Comparison of ENCODE assay signal across 9 cellular contexts in the genomic region with DNA sequence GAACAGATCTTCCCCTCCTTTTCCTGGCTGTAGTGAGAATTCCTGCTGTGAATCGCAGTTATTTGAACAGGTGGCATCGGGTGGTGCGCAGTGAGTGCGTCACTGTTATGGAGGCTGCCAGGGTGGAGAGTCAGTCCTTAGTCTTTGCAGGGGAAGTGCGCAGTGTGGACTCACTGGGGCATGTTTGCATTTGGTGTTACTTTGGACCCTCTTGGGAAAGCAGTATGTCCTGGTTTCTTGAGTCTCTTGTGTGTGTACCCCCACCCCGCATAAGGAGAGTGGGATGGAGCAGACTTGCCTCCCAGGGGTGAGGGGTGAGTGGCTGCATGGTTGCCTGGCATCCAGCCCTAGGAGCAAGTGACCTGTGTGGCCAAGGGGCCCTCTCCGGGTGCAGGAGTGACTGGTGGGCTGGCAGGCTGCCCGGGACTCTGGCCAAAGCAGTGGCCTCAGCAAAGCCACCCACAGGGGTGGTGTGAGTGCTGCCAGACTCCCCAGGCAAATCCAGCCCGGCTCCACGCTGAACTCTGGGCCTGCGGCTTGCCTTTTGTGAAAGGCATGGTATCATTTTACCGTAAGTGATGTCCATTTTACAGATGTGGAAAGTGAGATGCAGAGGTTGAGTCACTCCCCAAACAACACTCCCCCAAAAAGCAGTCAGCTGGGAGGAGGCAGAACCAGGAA. TPM values are rescaled to one million over a fixed set of nuclear protein-coding genes. Genes with fewer than 3 reads are reported as not detected.
DNase-seq lines count a peak whose midpoint lies in the region; ATAC-seq and TF ChIP-seq lines count a peak whose summit lies in the region.
"Had no signal": no experiment of that assay in that cellular context is flagged by ENCODE, and none has a peak within 500 bp of the region (broad histone marks: within the 10 kb centered on the region; RNA-seq: fewer than 3 reads in every experiment).

No MANE protein-coding gene starts in this region.

- H3K27me3 ChIP-seq in AG04450 (ENCODE audit: control insufficient read depth, insufficient read depth, low read length): no peaks in the 10 kb centered on the region
- H3K27me3 ChIP-seq: BLaER1 treated with 17β-estradiol and CSF1 and Interleukin-3, amounts not matched to agents 10 nM and 100 nM had no signal

- peaks cover 6% of the 10 kb centered on the region for H3K36me3 ChIP-seq in mucosa of descending colon (ENCODE audit: low read depth)

- H3K27ac Mint-ChIP-seq in chondrocyte (ENCODE audit: unreplicated experiment): peak overlapping the region; percentile 82

- peaks cover 4% of the 10 kb centered on the region for H3K4me1 ChIP-seq in mucosa of descending colon (ENCODE audit: low read depth)

- peak overlapping the region; percentile 52 for H3K27ac ChIP-seq in AG04450 (ENCODE audit: low read depth, low read length)
- H3K27ac ChIP-seq: BLaER1 treated with 17β-estradiol and CSF1 and Interleukin-3, amounts not matched to agents 10 nM and 100 nM had no signal

- peak; percentile 33 for DNase-seq in AG04450 (ENCODE audit: low read depth, low spot score)
- peak; percentile 78 for DNase-seq in NCI-H2029 treated with DMSO at 0.1 percent for 48 hours (lab: John Stamatoyannopoulos, UW)
- peak; percentile 95 for DNase-seq in chondrocyte (ENCODE audit: low spot score)
- no peak for DNase-seq in mucosa of descending colon
- DNase-seq in NOMO-1 treated with dmso at 0.1 percent for 144 hours (lab: John Stamatoyannopoulos, UW; ENCODE audit: unreplicated experiment): no peak
- no peak for DNase-seq in dedifferentiated amniotic fluid mesenchymal stem cell (ENCODE audit: extremely low spot score)
- DNase-seq in stimulated activated naive CD4-positive, alpha-beta T cell treated with Interleukin-2 at 50 U/mL for 16 hours (lab: John Stamatoyannopoulos, UW): no peak

- no peaks in the 10 kb centered on the region for H3K9me3 Mint-ChIP-seq in chondrocyte (ENCODE audit: low read depth)

- peaks cover 65% of the 10 kb centered on the region for H3K4me1 Mint-ChIP-seq in chondrocyte (ENCODE audit: low read depth)

- peak; percentile 71 for ATAC-seq in mucosa of descending colon
- no peak for ATAC-seq in GM19351 (IDR thresholded peaks at IDR 0.05; ENCODE audit: unreplicated experiment)

- H3K4me3 Mint-ChIP-seq in chondrocyte (ENCODE audit: unreplicated experiment): no peak overlapping the region

- no peaks in the 10 kb centered on the region for H3K27me3 Mint-ChIP-seq in chondrocyte (ENCODE audit: low read depth)

- POLR2A ChIA-PET in AG04450 (lab: Yijun Ruan, JAX): no interaction called here

- peaks cover 22% of the 10 kb centered on the region for H3K36me3 Mint-ChIP-seq in chondrocyte (ENCODE audit: low read depth)

- H3K4me3 ChIP-seq in AG04450 (ENCODE audit: low read depth, low read length) (no peak overlapping the region), mucosa of descending colon (no peak overlapping the region)
- H3K4me3 ChIP-seq: BLaER1 treated with 17β-estradiol and CSF1 and Interleukin-3, amounts not matched to agents 10 nM and 100 nM had no signal

- TF ChIP-seq CTCF in AG04450 (IDR thresholded peaks at IDR 0.05; ENCODE audit: low read depth, low read length) (no peak), chondrocyte (IDR thresholded peaks at IDR 0.05) (no peak), mucosa of descending colon (IDR thresholded peaks at IDR 0.05) (no peak)

- H3K9me3 ChIP-seq in AG04450 (ENCODE audit: control insufficient read depth, insufficient read depth, low read length) (no peaks in the 10 kb centered on the region), mucosa of descending colon (no peaks in the 10 kb centered on the region)

- intact Hi-C loops in mucosa of descending colon (cut with DNase I, micrococcal nuclease): loop anchor here in 1 of 2 donors (10.0 kb wide), 1 partner anchor 160 kb away; a partner anchor contains a TSS

- CTCF ChIA-PET in AG04450 (lab: Charles Lee): interaction anchor here (0.6 to 2.3 kb wide), 5 partner anchors 13 to 202 kb away, joined by 3 to 5 read pairs (median 3); a partner anchor contains a TSS

RNA-seq across cellular contexts. Expression of a gene that starts 46.4 kb away (rescaled TPM):
- not detected in 2 replicates for polyA plus RNA-seq in AG04450 (2011; rRNA removed)
- polyA minus RNA-seq in AG04450 (2011; rRNA and poly(A)+ RNA removed): not detected in 2 replicates
- not detected in 3 replicates for total RNA-seq in chondrocyte
- 1 to 10 TPM; 3.3 to 9.6 (median 9.0) TPM for total RNA-seq in mucosa of descending colon

Comparison
In these comparisons a context has a peak if more than half of its experiments do, and no peak if none do; other contexts are left out.
1. DNase-seq: peak in AG04450 (single experiment), NCI-H2029 treated with DMSO at 0.1 percent for 48 hours (single experiment) and chondrocyte (single experiment); none in mucosa of descending colon (0 of 3), NOMO-1 treated with dmso at 0.1 percent for 144 hours (single experiment), dedifferentiated amniotic fluid mesenchymal stem cell (single experiment) and stimulated activated naive CD4-positive, alpha-beta T cell treated with Interleukin-2 at 50 U/mL for 16 hours (single experiment).